8 cellular contexts compared by ENCODE assay signal in genomic region chr6:166950443-166950821, GRCh38. TPM values are rescaled to one million over a fixed set of nuclear protein-coding genes. Genes with fewer than 3 reads are reported as not detected.
A peak's percentile ranks its signal among the peaks of the same experiment; 100 is the strongest.
DNase-seq lines count a peak whose midpoint lies in the region; ATAC-seq and TF ChIP-seq lines count a peak whose summit lies in the region.

No MANE protein-coding gene starts in this region.

- DNase-seq in stimulated activated CD4-positive, alpha-beta T cell treated with anti-CD3 and anti-CD28 coated beads, Interleukin-1b, Interleukin-23, amount 100 ng/mL, for 48 hours: peak; percentile 25
- DNase-seq in stimulated activated CD4-positive, alpha-beta T cell treated with anti-CD3 and anti-CD28 coated beads, Interleukin-4, amount 100 ng/mL, for 4 hours: no peak
- peak; percentile 36 for DNase-seq in activated T-helper 2 cell treated with anti-CD3 and anti-CD28 coated beads, Interferon-gamma antibody, Interleukin-2, Interleukin-4, amounts not matched to agents 10 μg/mL and 5 μg/mL and 100 μg/mL, durations not matched to agents 14 hours and 24 hours and 36 hours (ENCODE audit: low spot score)
- DNase-seq in osteocyte (ENCODE audit: extremely low spot score, unreplicated experiment) (no peak), iPS-NIHi11 (ENCODE audit: low spot score) (no peak), NCI-H524 treated with DMSO at 0.1 percent for 48 hours (lab: John Stamatoyannopoulos, UW) (no peak)
- no peak for DNase-seq in stimulated activated CD8-positive, alpha-beta memory T cell treated with anti-CD3 and anti-CD28 coated beads, Interleukin-4, amount 100 ng/mL, for 48 hours

- H3K36me3 Mint-ChIP-seq in activated T-helper 2 cell treated with anti-CD3 and anti-CD28 coated beads, Interferon-gamma antibody, Interleukin-2, Interleukin-4, amounts not matched to agents 10 μg/mL and 5 μg/mL and 100 μg/mL, durations not matched to agents 14 hours and 24 hours and 36 hours (ENCODE audit: low read depth): peaks cover 49% of the 10 kb centered on the region
- H3K36me3 Mint-ChIP-seq in osteocyte (ENCODE audit: unreplicated experiment): peaks cover 4% of the 10 kb centered on the region

- TF ChIP-seq CTCF in osteocyte (IDR thresholded peaks at IDR 0.05): no peak

- intact Hi-C loops in activated T-helper 2 cell treated with anti-CD3 and anti-CD28 coated beads, Interferon-gamma antibody, Interleukin-2, Interleukin-4, amounts not matched to agents 10 μg/mL and 5 μg/mL and 100 μg/mL, durations not matched to agents 14 hours and 24 hours and 36 hours (cut with micrococcal nuclease): loop anchor here (1.0 to 10.0 kb wide), 8 partner anchors 9 to 1334 kb away; partner anchors contain the start of genes RPS6KA2 and SFT2D1

- peaks cover 54% of the 10 kb centered on the region for H3K4me1 Mint-ChIP-seq in activated T-helper 2 cell treated with anti-CD3 and anti-CD28 coated beads, Interferon-gamma antibody, Interleukin-2, Interleukin-4, amounts not matched to agents 10 μg/mL and 5 μg/mL and 100 μg/mL, durations not matched to agents 14 hours and 24 hours and 36 hours (ENCODE audit: low read depth)
- H3K4me1 Mint-ChIP-seq in osteocyte (ENCODE audit: unreplicated experiment): peaks cover 12% of the 10 kb centered on the region

- H3K27me3 Mint-ChIP-seq in activated T-helper 2 cell treated with anti-CD3 and anti-CD28 coated beads, Interferon-gamma antibody, Interleukin-2, Interleukin-4, amounts not matched to agents 10 μg/mL and 5 μg/mL and 100 μg/mL, durations not matched to agents 14 hours and 24 hours and 36 hours (ENCODE audit: low read depth): no peaks in the 10 kb centered on the region
- no peaks in the 10 kb centered on the region for H3K27me3 Mint-ChIP-seq in osteocyte (ENCODE audit: unreplicated experiment)

- peak; percentile 21 for ATAC-seq in HG03060 (IDR thresholded peaks at IDR 0.05; ENCODE audit: low read depth, unreplicated experiment)

- no peaks in the 10 kb centered on the region for H3K9me3 Mint-ChIP-seq in activated T-helper 2 cell treated with anti-CD3 and anti-CD28 coated beads, Interferon-gamma antibody, Interleukin-2, Interleukin-4, amounts not matched to agents 10 μg/mL and 5 μg/mL and 100 μg/mL, durations not matched to agents 14 hours and 24 hours and 36 hours
- no peaks in the 10 kb centered on the region for H3K9me3 Mint-ChIP-seq in osteocyte (ENCODE audit: unreplicated experiment)

- H3K27ac Mint-ChIP-seq in activated T-helper 2 cell treated with anti-CD3 and anti-CD28 coated beads, Interferon-gamma antibody, Interleukin-2, Interleukin-4, amounts not matched to agents 10 μg/mL and 5 μg/mL and 100 μg/mL, durations not matched to agents 14 hours and 24 hours and 36 hours: peak overlapping the region; percentile 86
- H3K27ac Mint-ChIP-seq in osteocyte (ENCODE audit: unreplicated experiment): peak overlapping the region; percentile 77

- peak overlapping the region; percentile 73 for H3K4me3 Mint-ChIP-seq in activated T-helper 2 cell treated with anti-CD3 and anti-CD28 coated beads, Interferon-gamma antibody, Interleukin-2, Interleukin-4, amounts not matched to agents 10 μg/mL and 5 μg/mL and 100 μg/mL, durations not matched to agents 14 hours and 24 hours and 36 hours (ENCODE audit: low read depth)
- H3K4me3 Mint-ChIP-seq in osteocyte (ENCODE audit: unreplicated experiment): no peak overlapping the region

RNA-seq across cellular contexts. Expression of gene RNASET2, which starts 5.9 kb away (rescaled TPM):
- total RNA-seq in activated T-helper 2 cell treated with anti-CD3 and anti-CD28 coated beads, Interferon-gamma antibody, Interleukin-2, Interleukin-4, amounts not matched to agents 10 μg/mL and 5 μg/mL and 100 μg/mL, durations not matched to agents 14 hours and 24 hours and 36 hours: 53.4 and 56.2 TPM in 2 replicates
- 20.3 and 22.3 TPM in 2 replicates for total RNA-seq in osteocyte

RNA-seq across cellular contexts. Expression of gene CEP43, which starts 48.8 kb away (rescaled TPM):
- 15.9 and 18.1 TPM in 2 replicates for total RNA-seq in activated T-helper 2 cell treated with anti-CD3 and anti-CD28 coated beads, Interferon-gamma antibody, Interleukin-2, Interleukin-4, amounts not matched to agents 10 μg/mL and 5 μg/mL and 100 μg/mL, durations not matched to agents 14 hours and 24 hours and 36 hours
- total RNA-seq in osteocyte: 16.0 and 18.3 TPM in 2 replicates

Comparison
In these comparisons a context has a peak if more than half of its experiments do, and no peak if none do; other contexts are left out.
1. DNase-seq: peak in stimulated activated CD4-positive, alpha-beta T cell treated with anti-CD3 and anti-CD28 coated beads, Interleukin-1b, Interleukin-23, amount 100 ng/mL, for 48 hours (single experiment) and activated T-helper 2 cell treated with anti-CD3 and anti-CD28 coated beads, Interferon-gamma antibody, Interleukin-2, Interleukin-4, amounts not matched to agents 10 μg/mL and 5 μg/mL and 100 μg/mL, durations not matched to agents 14 hours and 24 hours and 36 hours (single experiment); none in stimulated activated CD4-positive, alpha-beta T cell treated with anti-CD3 and anti-CD28 coated beads, Interleukin-4, amount 100 ng/mL, for 4 hours (0 of 2), osteocyte (single experiment), iPS-NIHi11 (single experiment), stimulated activated CD8-positive, alpha-beta memory T cell treated with anti-CD3 and anti-CD28 coated beads, Interleukin-4, amount 100 ng/mL, for 48 hours (single experiment) and NCI-H524 treated with DMSO at 0.1 percent for 48 hours (single experiment).